In genomic region chr21:28429161-28429560, GRCh38 we compare ENCODE assay signal across 35 cellular contexts.
"Had no signal": no experiment of that assay in that cellular context is flagged by ENCODE, and none has a peak within 500 bp of the region (broad histone marks: within the 10 kb centered on the region; RNA-seq: fewer than 3 reads in every experiment).

No MANE protein-coding gene starts in this region.

- H3K27me3 Mint-ChIP-seq: activated B cell treated with CpG ODN at 0.5 μM for 24 hours; activated CD4-positive, alpha-beta memory T cell treated with anti-CD3 and anti-CD28 coated beads for 36 hours; activated CD4-positive, alpha-beta T cell treated with anti-CD3 and anti-CD28 coated beads, Interleukin-2, amount 10 ng/mL, durations not matched to agents 24 days and 14 days; activated CD8-positive, alpha-beta T cell treated with anti-CD3 and anti-CD28 coated beads for 36 hours; activated naive CD4-positive, alpha-beta T cell treated with anti-CD3 and anti-CD28 coated beads, Interleukin-2, amount 10 ng/mL, durations not matched to agents 7 days and 5 days; activated naive CD8-positive, alpha-beta T cell; activated naive CD8-positive, alpha-beta T cell treated with anti-CD3 and anti-CD28 coated beads, Interleukin-2, amount 10 ng/mL, durations not matched to agents 7 days and 5 days; activated naive CD8-positive, alpha-beta T cell treated with anti-CD3 and anti-CD28 coated beads, Interleukin-2, amount 50 U/mL, for 24 hours; brain; central memory CD8-positive, alpha-beta T cell had no signal

- H3K27ac ChIP-seq: ascending aorta, cardiac muscle cell, VCaP had no signal

- H3K27ac Mint-ChIP-seq: activated B cell treated with CpG ODN at 0.5 μM for 24 hours; activated CD4-positive, alpha-beta memory T cell treated with anti-CD3 and anti-CD28 coated beads for 36 hours; activated CD4-positive, alpha-beta T cell treated with anti-CD3 and anti-CD28 coated beads, Interleukin-2, amount 10 ng/mL, durations not matched to agents 24 days and 14 days; activated CD8-positive, alpha-beta T cell treated with anti-CD3 and anti-CD28 coated beads for 36 hours; activated naive CD4-positive, alpha-beta T cell treated with anti-CD3 and anti-CD28 coated beads, Interleukin-2, amount 10 ng/mL, durations not matched to agents 7 days and 5 days; activated naive CD4-positive, alpha-beta T cell treated with anti-CD3 and anti-CD28 coated beads, Interleukin-2, amount 50 U/mL, for 24 hours; activated naive CD8-positive, alpha-beta T cell; activated naive CD8-positive, alpha-beta T cell treated with anti-CD3 and anti-CD28 coated beads, Interleukin-2, amount 10 ng/mL, durations not matched to agents 7 days and 5 days; activated naive CD8-positive, alpha-beta T cell treated with anti-CD3 and anti-CD28 coated beads, Interleukin-2, amount 50 U/mL, for 24 hours; activated T-cell treated with anti-CD3 and anti-CD28 coated beads, Interleukin-2, amount 50 U/mL, for 72 hours; activated T-helper 2 cell treated with anti-CD3 and anti-CD28 coated beads, Interferon-gamma antibody, Interleukin-2, Interleukin-4, amounts not matched to agents 10 μg/mL and 5 μg/mL and 100 μg/mL, durations not matched to agents 14 hours and 24 hours and 36 hours; brain; T-helper 1 cell treated with Interleukin-12 subunit alpha and Interleukin-12 subunit beta and Interleukin-4 antibody, amounts not matched to agents 30 μg/mL and 1 μg/mL, for 36 hours; T-helper 2 cell treated with Interferon-gamma antibody and Interleukin-4, amounts not matched to agents 5 μg/mL and 100 μg/mL, for 36 hours had no signal

- H3K4me1 ChIP-seq: ascending aorta had no signal

- H3K9me3 Mint-ChIP-seq: activated B cell treated with CpG ODN at 0.5 μM for 24 hours; activated CD4-positive, alpha-beta memory T cell treated with anti-CD3 and anti-CD28 coated beads for 36 hours; activated CD4-positive, alpha-beta T cell treated with anti-CD3 and anti-CD28 coated beads, Interleukin-2, amount 10 ng/mL, durations not matched to agents 24 days and 14 days; activated CD8-positive, alpha-beta T cell treated with anti-CD3 and anti-CD28 coated beads for 36 hours; activated naive CD4-positive, alpha-beta T cell treated with anti-CD3 and anti-CD28 coated beads, Interleukin-2, amount 10 ng/mL, durations not matched to agents 7 days and 5 days; activated naive CD4-positive, alpha-beta T cell treated with anti-CD3 and anti-CD28 coated beads, Interleukin-2, amount 50 U/mL, for 24 hours; activated naive CD8-positive, alpha-beta T cell treated with anti-CD3 and anti-CD28 coated beads, Interleukin-2, amount 10 ng/mL, durations not matched to agents 7 days and 5 days; activated naive CD8-positive, alpha-beta T cell treated with anti-CD3 and anti-CD28 coated beads, Interleukin-2, amount 50 U/mL, for 24 hours; activated T-cell treated with anti-CD3 and anti-CD28 coated beads, Interleukin-2, amount 50 U/mL, for 4 hours; activated T-cell treated with anti-CD3 and anti-CD28 coated beads, Interleukin-2, amount 50 U/mL, for 72 hours; activated T-helper 2 cell treated with anti-CD3 and anti-CD28 coated beads, Interferon-gamma antibody, Interleukin-2, Interleukin-4, amounts not matched to agents 10 μg/mL and 5 μg/mL and 100 μg/mL, durations not matched to agents 14 hours and 24 hours and 36 hours; brain; central memory CD8-positive, alpha-beta T cell; T-helper 1 cell treated with Interleukin-12 subunit alpha and Interleukin-12 subunit beta and Interleukin-4 antibody, amounts not matched to agents 30 μg/mL and 1 μg/mL, for 36 hours; T-helper 2 cell treated with Interferon-gamma antibody and Interleukin-4, amounts not matched to agents 5 μg/mL and 100 μg/mL, for 36 hours had no signal

- H3K27me3 ChIP-seq: ascending aorta, cardiac muscle cell had no signal

- DNase-seq: activated B cell treated with CpG ODN at 0.5 μM for 24 hours; activated CD4-positive, alpha-beta memory T cell treated with anti-CD3 and anti-CD28 coated beads for 36 hours; activated CD4-positive, alpha-beta T cell treated with anti-CD3 and anti-CD28 coated beads for 4 hours; activated CD4-positive, alpha-beta T cell treated with anti-CD3 and anti-CD28 coated beads, Interleukin-2, amount 10 ng/mL, durations not matched to agents 24 days and 14 days; activated CD4-positive, alpha-beta T cell treated with anti-CD3 and anti-CD28 coated beads, Interleukin-2, amount 50 U/mL, for 1 hour; activated CD4-positive, alpha-beta T cell treated with anti-CD3 and anti-CD28 coated beads, Interleukin-2, amount 50 U/mL, for 4 hours; activated CD4-positive, CD25-positive, alpha-beta regulatory T cell treated with anti-CD3 and anti-CD28 coated beads, Interleukin-2, amount 50 U/mL, for 72 hours; activated CD8-positive, alpha-beta memory T cell treated with anti-CD3 and anti-CD28 coated beads, Interleukin-2, amount 50 U/mL, for 4 hours; activated CD8-positive, alpha-beta T cell treated with anti-CD3 and anti-CD28 coated beads for 36 hours; activated effector memory CD4-positive, alpha-beta T cell treated with Interleukin-2 at 50 U/mL for 16 hours; activated gamma-delta T cell; activated naive CD4-positive, alpha-beta T cell treated with anti-CD3 and anti-CD28 coated beads, Interleukin-2, amount 10 ng/mL, durations not matched to agents 7 days and 5 days; activated naive CD4-positive, alpha-beta T cell treated with Interleukin-2 at 50 U/mL for 16 hours; activated naive CD8-positive, alpha-beta T cell treated with anti-CD3 and anti-CD28 coated beads, Interleukin-2, amount 10 ng/mL, durations not matched to agents 7 days and 5 days; activated naive CD8-positive, alpha-beta T cell treated with anti-CD3 and anti-CD28 coated beads, Interleukin-2, amount 50 U/mL, for 24 hours; activated T-cell treated with anti-CD3 and anti-CD28 coated beads for 4 hours; activated T-cell treated with anti-CD3 and anti-CD28 coated beads, Interleukin-2, amount 50 U/mL, for 1 hour; activated T-cell treated with anti-CD3 and anti-CD28 coated beads, Interleukin-2, amount 50 U/mL, for 4 hours; activated T-cell treated with anti-CD3 and anti-CD28 coated beads, Interleukin-2, amount 50 U/mL, for 72 hours; amygdala; anterior cingulate cortex; caudate nucleus; cerebellar nuclear complex; T-helper 2 cell; T-helper 9 cell had no signal

- ATAC-seq: activated CD8-positive, alpha-beta T cell treated with anti-CD3 and anti-CD28 coated beads for 36 hours; activated naive CD8-positive, alpha-beta T cell treated with anti-CD3 and anti-CD28 coated beads, Interleukin-2, amount 50 U/mL, for 24 hours; activated T-cell treated with anti-CD3 and anti-CD28 coated beads, Interleukin-2, amount 50 U/mL, for 4 hours; activated T-cell treated with anti-CD3 and anti-CD28 coated beads, Interleukin-2, amount 50 U/mL, for 72 hours had no signal

- H3K9me3 ChIP-seq: ascending aorta had no signal

- H3K4me3 ChIP-seq: ascending aorta, cardiac muscle cell had no signal

- H3K36me3 ChIP-seq: ascending aorta, cardiac muscle cell had no signal

- H3K4me1 Mint-ChIP-seq: activated B cell treated with CpG ODN at 0.5 μM for 24 hours; activated CD4-positive, alpha-beta T cell treated with anti-CD3 and anti-CD28 coated beads, Interleukin-2, amount 10 ng/mL, durations not matched to agents 24 days and 14 days; activated naive CD4-positive, alpha-beta T cell treated with anti-CD3 and anti-CD28 coated beads, Interleukin-2, amount 10 ng/mL, durations not matched to agents 7 days and 5 days; activated naive CD4-positive, alpha-beta T cell treated with anti-CD3 and anti-CD28 coated beads, Interleukin-2, amount 50 U/mL, for 24 hours; activated naive CD8-positive, alpha-beta T cell treated with anti-CD3 and anti-CD28 coated beads, Interleukin-2, amount 10 ng/mL, durations not matched to agents 7 days and 5 days; activated naive CD8-positive, alpha-beta T cell treated with anti-CD3 and anti-CD28 coated beads, Interleukin-2, amount 50 U/mL, for 24 hours; brain; central memory CD8-positive, alpha-beta T cell had no signal

- H3K4me3 Mint-ChIP-seq: activated B cell treated with CpG ODN at 0.5 μM for 24 hours; activated CD4-positive, alpha-beta memory T cell treated with anti-CD3 and anti-CD28 coated beads for 36 hours; activated CD4-positive, alpha-beta T cell treated with anti-CD3 and anti-CD28 coated beads, Interleukin-2, amount 10 ng/mL, durations not matched to agents 24 days and 14 days; activated CD8-positive, alpha-beta T cell treated with anti-CD3 and anti-CD28 coated beads for 36 hours; activated naive CD4-positive, alpha-beta T cell treated with anti-CD3 and anti-CD28 coated beads, Interleukin-2, amount 10 ng/mL, durations not matched to agents 7 days and 5 days; activated naive CD4-positive, alpha-beta T cell treated with anti-CD3 and anti-CD28 coated beads, Interleukin-2, amount 50 U/mL, for 24 hours; activated naive CD8-positive, alpha-beta T cell; activated naive CD8-positive, alpha-beta T cell treated with anti-CD3 and anti-CD28 coated beads, Interleukin-2, amount 10 ng/mL, durations not matched to agents 7 days and 5 days; activated naive CD8-positive, alpha-beta T cell treated with anti-CD3 and anti-CD28 coated beads, Interleukin-2, amount 50 U/mL, for 24 hours; activated T-cell treated with anti-CD3 and anti-CD28 coated beads, Interleukin-2, amount 50 U/mL, for 4 hours; activated T-cell treated with anti-CD3 and anti-CD28 coated beads, Interleukin-2, amount 50 U/mL, for 72 hours; brain; central memory CD8-positive, alpha-beta T cell; T-helper 1 cell treated with Interleukin-12 subunit alpha and Interleukin-12 subunit beta and Interleukin-4 antibody, amounts not matched to agents 30 μg/mL and 1 μg/mL, for 36 hours; T-helper 2 cell treated with Interferon-gamma antibody and Interleukin-4, amounts not matched to agents 5 μg/mL and 100 μg/mL, for 36 hours had no signal

- H3K36me3 Mint-ChIP-seq: activated CD4-positive, alpha-beta memory T cell treated with anti-CD3 and anti-CD28 coated beads for 36 hours; activated naive CD4-positive, alpha-beta T cell treated with anti-CD3 and anti-CD28 coated beads, Interleukin-2, amount 10 ng/mL, durations not matched to agents 7 days and 5 days; activated naive CD4-positive, alpha-beta T cell treated with anti-CD3 and anti-CD28 coated beads, Interleukin-2, amount 50 U/mL, for 24 hours; activated naive CD8-positive, alpha-beta T cell; activated naive CD8-positive, alpha-beta T cell treated with anti-CD3 and anti-CD28 coated beads, Interleukin-2, amount 10 ng/mL, durations not matched to agents 7 days and 5 days; brain had no signal
